1 cellular context compared by ENCODE assay signal in the genomic region with DNA sequence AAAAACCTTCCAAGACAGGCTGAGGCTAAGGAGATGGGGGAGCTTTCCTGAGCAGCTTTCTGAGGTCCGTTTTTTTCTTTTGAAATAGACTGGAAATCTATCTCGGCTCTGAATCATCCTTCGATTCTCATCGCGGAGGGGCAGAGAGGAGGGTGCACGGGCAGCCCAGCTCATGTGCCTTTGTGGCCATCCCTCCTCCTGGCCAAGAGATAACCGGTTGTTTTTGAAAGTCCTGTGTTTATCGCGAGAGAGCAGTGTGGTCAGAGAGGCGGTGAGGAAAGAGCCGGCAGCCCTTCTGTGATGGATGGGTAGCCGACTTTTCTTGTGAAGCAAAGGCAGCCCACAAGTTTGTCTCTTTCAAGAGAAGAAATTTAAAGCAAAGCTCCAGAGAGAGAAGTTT.
TF ChIP-seq lines count a peak whose summit lies in the region.

No MANE protein-coding gene starts in this region.

TF ChIP-seq in K562, 482 proteins besides CTCF, POLR2A, EP300 and RAD21 (continued from another document):
- TF ChIP-seq, protein P1, sequence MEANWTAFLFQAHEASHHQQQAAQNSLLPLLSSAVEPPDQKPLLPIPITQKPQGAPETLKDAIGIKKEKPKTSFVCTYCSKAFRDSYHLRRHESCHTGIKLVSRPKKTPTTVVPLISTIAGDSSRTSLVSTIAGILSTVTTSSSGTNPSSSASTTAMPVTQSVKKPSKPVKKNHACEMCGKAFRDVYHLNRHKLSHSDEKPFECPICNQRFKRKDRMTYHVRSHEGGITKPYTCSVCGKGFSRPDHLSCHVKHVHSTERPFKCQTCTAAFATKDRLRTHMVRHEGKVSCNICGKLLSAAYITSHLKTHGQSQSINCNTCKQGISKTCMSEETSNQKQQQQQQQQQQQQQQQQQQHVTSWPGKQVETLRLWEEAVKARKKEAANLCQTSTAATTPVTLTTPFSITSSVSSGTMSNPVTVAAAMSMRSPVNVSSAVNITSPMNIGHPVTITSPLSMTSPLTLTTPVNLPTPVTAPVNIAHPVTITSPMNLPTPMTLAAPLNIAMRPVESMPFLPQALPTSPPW (CRISPR knock-in tag; IDR thresholded peaks at IDR 0.05) = peak; percentile 89
- TF ChIP-seq ZNF551 (CRISPR knock-in tag; IDR thresholded peaks at IDR 0.05) (no peak), NEUROD1 (IDR thresholded peaks at IDR 0.05; ENCODE audit: borderline replicate concordance, low read depth, low read length, partially characterized antibody) (peak; percentile 57), ZKSCAN1 (IDR thresholded peaks at IDR 0.05; ENCODE audit: low read depth, low read length) (no peak), ZNF146 (CRISPR knock-in tag; IDR thresholded peaks at IDR 0.05; ENCODE audit: unreplicated experiment) (no peak), ZNF263 (CRISPR knock-in tag; IDR thresholded peaks at IDR 0.05; ENCODE audit: borderline replicate concordance) (peak; percentile 39; the same call in 1 of the 2 replicates), MAFF (IDR thresholded peaks at IDR 0.05; ENCODE audit: low read length) (peak; percentile 26; the same call in 1 of the 2 replicates), MEIS2 (IDR thresholded peaks at IDR 0.05; ENCODE audit: partially characterized antibody) (peak; percentile 61), HSF4 (CRISPR knock-in tag; IDR thresholded peaks at IDR 0.05; ENCODE audit: borderline replicate concordance) (no peak), ZSCAN29 (IDR thresholded peaks at IDR 0.05) (no peak), TCF3 (CRISPR knock-in tag; IDR thresholded peaks at IDR 0.05) (peak; percentile 88), ADNP (tag; IDR thresholded peaks at IDR 0.05) (no peak), GTF2F1 (IDR thresholded peaks at IDR 0.05; ENCODE audit: low read depth, low read length) (no peak), PURB (CRISPR knock-in tag; IDR thresholded peaks at IDR 0.05; ENCODE audit: low read depth) (no peak), HDAC1 (IDR thresholded peaks at IDR 0.05) (0 out of 4 replicates have a peak, but pooled peaks of 1 of the 2 experiments have one; percentile 36), BRD9 (IDR thresholded peaks at IDR 0.05; ENCODE audit: low read depth, partially characterized antibody) (no peak), ZNF77 (CRISPR knock-in tag; IDR thresholded peaks at IDR 0.05) (no peak)
- TF ChIP-seq, protein P2, sequence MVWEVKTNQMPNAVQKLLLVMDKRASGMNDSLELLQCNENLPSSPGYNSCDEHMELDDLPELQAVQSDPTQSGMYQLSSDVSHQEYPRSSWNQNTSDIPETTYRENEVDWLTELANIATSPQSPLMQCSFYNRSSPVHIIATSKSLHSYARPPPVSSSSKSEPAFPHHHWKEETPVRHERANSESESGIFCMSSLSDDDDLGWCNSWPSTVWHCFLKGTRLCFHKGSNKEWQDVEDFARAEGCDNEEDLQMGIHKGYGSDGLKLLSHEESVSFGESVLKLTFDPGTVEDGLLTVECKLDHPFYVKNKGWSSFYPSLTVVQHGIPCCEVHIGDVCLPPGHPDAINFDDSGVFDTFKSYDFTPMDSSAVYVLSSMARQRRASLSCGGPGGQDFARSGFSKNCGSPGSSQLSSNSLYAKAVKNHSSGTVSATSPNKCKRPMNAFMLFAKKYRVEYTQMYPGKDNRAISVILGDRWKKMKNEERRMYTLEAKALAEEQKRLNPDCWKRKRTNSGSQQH (CRISPR knock-in tag; IDR thresholded peaks at IDR 0.05) = no peak
- TF ChIP-seq, protein P3, sequence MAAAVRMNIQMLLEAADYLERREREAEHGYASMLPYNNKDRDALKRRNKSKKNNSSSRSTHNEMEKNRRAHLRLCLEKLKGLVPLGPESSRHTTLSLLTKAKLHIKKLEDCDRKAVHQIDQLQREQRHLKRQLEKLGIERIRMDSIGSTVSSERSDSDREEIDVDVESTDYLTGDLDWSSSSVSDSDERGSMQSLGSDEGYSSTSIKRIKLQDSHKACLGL (CRISPR knock-in tag; IDR thresholded peaks at IDR 0.05; ENCODE audit: borderline replicate concordance, poor library complexity, severe bottlenecking) = no peak
